In genomic region chr19:55576746-55577145, GRCh38 we compare ENCODE assay signal across 2 cellular contexts.
TF ChIP-seq lines count a peak whose summit lies in the region.

No MANE protein-coding gene starts in this region.

TF ChIP-seq in HepG2, 621 proteins besides CTCF, POLR2A, EP300 and RAD21:
- TF ChIP-seq ZNF121 (CRISPR knock-in tag; IDR thresholded peaks at IDR 0.05) (peak; percentile 66; the same call in 1 of the 2 replicates), PCBP2 (optimal IDR thresholded peaks at IDR 0.05; ENCODE audit: low read depth, low read length, poor library complexity, severe bottlenecking) (no peak), ZNF800 (CRISPR knock-in tag; IDR thresholded peaks at IDR 0.05) (no peak)

TF ChIP-seq in HEK293, 187 proteins besides CTCF, POLR2A, EP300 and RAD21:
- TF ChIP-seq ZNF121 (tag by site-specific recombination; IDR thresholded peaks at IDR 0.05) (0 out of 2 replicates have a peak, but pooled peaks have one; percentile 51), PBX3 (CRISPR knock-in tag; IDR thresholded peaks at IDR 0.05) (no peak)
TF ChIP-seq in HEK293: peak in this region for 1.
